8 cellular contexts compared by ENCODE assay signal in genomic region chr17:781920-782731, GRCh38. TPM values are rescaled to one million over a fixed set of nuclear protein-coding genes. Genes with fewer than 3 reads are reported as not detected.
DNase-seq lines count a peak whose midpoint lies in the region; ATAC-seq lines count a peak whose summit lies in the region.

Gene GLOD4 (minus strand): TSS chr17:782280. CDS start chr17:782255, 25 bp downstream.
Gene MRM3 (plus strand): TSS chr17:782353. CDS start chr17:782379, 26 bp downstream.

- H3K4me3 ChIP-seq in esophagus (ENCODE audit: low read depth in 1 of 2, low read length in 2 of 2) = peak within 1 kb of the TSS; percentile 76 to 100
- H3K4me3 ChIP-seq in muscle layer of colon (ENCODE audit: low read depth in 1 of 2, low read length in 2 of 2) = peak within 1 kb of the TSS; percentile 88 to 99

- WGBS in esophagus, 2 donors = 0% methylated on average over 80 of the region's 80 CpGs

- H3K36me3 ChIP-seq in esophagus (ENCODE audit: control insufficient read depth in 2 of 2, insufficient read depth in 2 of 2, low read length in 1 of 2) = peaks cover 2 to 7% of the 10 kb centered on the region in 2 donors
- peaks cover 19% of the 10 kb centered on the region for H3K36me3 ChIP-seq in muscle layer of colon (ENCODE audit: insufficient read depth, low read length)

- no peaks in the 10 kb centered on the region for H3K9me3 ChIP-seq in esophagus (ENCODE audit: control insufficient read depth in 2 of 2, insufficient read depth in 1 of 2, low read depth in 1 of 2, low read length in 1 of 2)
- H3K9me3 ChIP-seq in muscle layer of colon (ENCODE audit: low read length) = no peaks in the 10 kb centered on the region

- H3K27ac ChIP-seq in esophagus (ENCODE audit: low read depth in 2 of 2, low read length in 1 of 2) = peak within 1 kb of the TSS; percentile 88 to 97
- peak within 1 kb of the TSS; percentile 72 for H3K27ac ChIP-seq in muscle layer of colon (ENCODE audit: low read depth, low read length)

- peak within 1 kb of the TSS; percentile 81 for H3K9ac ChIP-seq in muscle layer of colon (ENCODE audit: low read length)

- H3K4me1 ChIP-seq in esophagus (ENCODE audit: control insufficient read depth in 2 of 2, insufficient read depth in 2 of 2, low read length in 1 of 2) = peaks cover 0 to 6% of the 10 kb centered on the region in 2 donors
- H3K4me1 ChIP-seq in muscle layer of colon (ENCODE audit: insufficient read depth, low read length) = peaks cover 23% of the 10 kb centered on the region

- DNase-seq in DMS 273 (lab: John Stamatoyannopoulos, UW; ENCODE audit: unreplicated experiment) = peak; percentile 92
- DNase-seq in HuH-7 (ENCODE audit: low spot score) = peak; percentile 82
- peak; percentile 35 for DNase-seq in OCI-M2 (lab: John Stamatoyannopoulos, UW; ENCODE audit: unreplicated experiment)
- DNase-seq in activated T-cell treated with anti-CD3 and anti-CD28 coated beads, Interleukin-2, amount 50 U/mL, for 1 hour = peak; percentile 99
- DNase-seq in stimulated activated CD8-positive, alpha-beta memory T cell treated with anti-CD3 and anti-CD28 coated beads, Interleukin-7, amount 100 ng/mL, for 1 hour (ENCODE audit: low read depth in 2 of 2) = peak; percentile 87 to 92

- peak; percentile 84 for ATAC-seq in GM21515 (IDR thresholded peaks at IDR 0.05; ENCODE audit: unreplicated experiment)

- H3K27me3 ChIP-seq in esophagus (ENCODE audit: control insufficient read depth in 1 of 2, insufficient read depth in 2 of 2, low read length in 2 of 2) = no peaks in the 10 kb centered on the region
- H3K27me3 ChIP-seq in muscle layer of colon (ENCODE audit: control insufficient read depth in 1 of 2, insufficient read depth in 2 of 2, low read length in 2 of 2) = no peaks in the 10 kb centered on the region

RNA-seq across cellular contexts. Expression of gene GLOD4, which starts in this region (rescaled TPM):
- 10 to 100 TPM; 20.8 to 34.3 TPM for polyA plus RNA-seq in esophagus

RNA-seq across cellular contexts. Expression of gene MRM3, which starts in this region (rescaled TPM):
- 10 to 100 TPM in 1 of 2 donors, 1 to 10 TPM in 1; 7.6 to 14.6 TPM for polyA plus RNA-seq in esophagus

Comparison
In these comparisons a context has a peak if more than half of its experiments do, and no peak if none do; other contexts are left out.
1. Peak in every context shown above with its lines: DNase-seq, ATAC-seq, H3K4me3 ChIP-seq and H3K27ac ChIP-seq.
2. DNase-seq: peak in every context shown above with its lines; median percentile 99 in activated T-cell treated with anti-CD3 and anti-CD28 coated beads, Interleukin-2, amount 50 U/mL, for 1 hour; 92 in DMS 273; 90 in stimulated activated CD8-positive, alpha-beta memory T cell treated with anti-CD3 and anti-CD28 coated beads, Interleukin-7, amount 100 ng/mL, for 1 hour; 82 in HuH-7; 35 in OCI-M2.